ENCODE assay signal across 16 cellular contexts in genomic region chr12:123483602-123484273, GRCh38. TPM values are rescaled to one million over a fixed set of nuclear protein-coding genes. Genes with fewer than 3 reads are reported as not detected.
DNase-seq lines count a peak whose midpoint lies in the region; ATAC-seq and TF ChIP-seq lines count a peak whose summit lies in the region.
"Had no signal": no experiment of that assay in that cellular context is flagged by ENCODE, and none has a peak within 500 bp of the region (broad histone marks: within the 10 kb centered on the region; RNA-seq: fewer than 3 reads in every experiment).

No MANE protein-coding gene starts in this region.

- POLR2A ChIA-PET in T-cell (lab: Charles Lee), result no interaction called here

- peaks cover 42% of the 10 kb centered on the region for H3K36me3 ChIP-seq in left ventricle myocardium inferior
- H3K36me3 ChIP-seq in thoracic aorta, result peaks cover 9% of the 10 kb centered on the region
- H3K36me3 ChIP-seq: ovary, transverse colon had no signal

- no peaks in the 10 kb centered on the region for H3K27me3 Mint-ChIP-seq in T-cell
- no peaks in the 10 kb centered on the region for H3K27me3 Mint-ChIP-seq in effector memory CD8-positive, alpha-beta T cell

- DNase-seq in left ventricle myocardium inferior, result no peak
- DNase-seq in left ventricle myocardium superior, result no peak
- peak in 6 of 34 experiments; percentile 2 to 18 (median 7) for DNase-seq in T-cell
- no peak for DNase-seq in effector memory CD8-positive, alpha-beta T cell
- DNase-seq in thoracic aorta (ENCODE audit: low spot score), result no peak
- no peak for DNase-seq in GM13977 (ENCODE audit: low spot score)
- no peak for DNase-seq in activated CD4-positive, CD25-positive, alpha-beta regulatory T cell (lab: John Stamatoyannopoulos, UW)
- DNase-seq: brain microvascular endothelial cell, islet precursor cell, NCI-H1105 treated with DMSO at 0.1 percent for 48 hours, ovary, spleen, transverse colon had no signal

- ATAC-seq in left ventricle myocardium superior (no peak), T-cell (replicated peaks in 1 of 4) (peak in 3 of 4 experiments; percentile 32 to 70 (median 63)), thoracic aorta (ENCODE audit: insufficient number of reproducible peaks, low FRiP score, low read depth) (no peak), HG03045 (IDR thresholded peaks at IDR 0.05; ENCODE audit: unreplicated experiment) (no peak)
- ATAC-seq in effector memory CD8-positive, alpha-beta T cell (replicated peaks), result peak; percentile 26

- no peaks in the 10 kb centered on the region for H3K9me3 Mint-ChIP-seq in T-cell
- H3K9me3 Mint-ChIP-seq in effector memory CD8-positive, alpha-beta T cell, result no peaks in the 10 kb centered on the region

- H3K4me1 ChIP-seq in left ventricle myocardium inferior, result peaks cover 38% of the 10 kb centered on the region
- H3K4me1 ChIP-seq in thoracic aorta (ENCODE audit: control insufficient read depth in 1 of 2, low read depth in 2 of 2), result peaks cover 12 to 33% of the 10 kb centered on the region in 2 donors
- H3K4me1 ChIP-seq: transverse colon had no signal

- H3K27ac ChIP-seq in left ventricle myocardium inferior (replicated peaks), result peak overlapping the region; percentile 16
- peak overlapping the region; percentile 55 to 98 for H3K27ac ChIP-seq in thoracic aorta
- H3K27ac ChIP-seq: brain microvascular endothelial cell, ovary, spleen, transverse colon, VCaP had no signal

- no peak overlapping the region for H3K4me3 ChIP-seq in left ventricle myocardium inferior
- H3K4me3 ChIP-seq in thoracic aorta, result no peak overlapping the region
- H3K4me3 ChIP-seq: ovary, spleen, transverse colon had no signal

- CTCF ChIA-PET in T-cell (lab: Charles Lee), result interaction anchor here in 1 of 2 donors (0.5 kb wide), 1 partner anchor 121 kb away, joined by 3 read pairs; no protein-coding TSS in a partner anchor

- peak overlapping the region; percentile 57 to 86 for H3K27ac Mint-ChIP-seq in T-cell
- peak overlapping the region; percentile 78 to 89 for H3K27ac Mint-ChIP-seq in effector memory CD8-positive, alpha-beta T cell
- H3K27ac Mint-ChIP-seq: mesothelial cell of epicardium had no signal

- no peaks in the 10 kb centered on the region for H3K36me3 Mint-ChIP-seq in T-cell
- no peaks in the 10 kb centered on the region for H3K36me3 Mint-ChIP-seq in effector memory CD8-positive, alpha-beta T cell (ENCODE audit: insufficient read depth)

- TF ChIP-seq CTCF in left ventricle myocardium inferior (IDR thresholded peaks at IDR 0.05; ENCODE audit: borderline replicate concordance) (no peak), thoracic aorta (IDR thresholded peaks at IDR 0.05) (no peak), GM13977 (IDR thresholded peaks at IDR 0.05; ENCODE audit: extremely low read depth, insufficient read depth, missing control alignments) (no peak)

- H3K4me1 Mint-ChIP-seq in T-cell, result peaks cover 27 to 38% (median 35%) of the 10 kb centered on the region in 3 donors
- peaks cover 13 to 14% of the 10 kb centered on the region in 2 donors for H3K4me1 Mint-ChIP-seq in effector memory CD8-positive, alpha-beta T cell (ENCODE audit: low read depth in 2 of 2)
- H3K4me1 Mint-ChIP-seq: mesothelial cell of epicardium had no signal

- no peaks in the 10 kb centered on the region for H3K27me3 ChIP-seq in left ventricle myocardium inferior (ENCODE audit: low read depth)
- H3K27me3 ChIP-seq in thoracic aorta (replicated peaks; ENCODE audit: insufficient read depth), result no peaks in the 10 kb centered on the region
- H3K27me3 ChIP-seq: brain microvascular endothelial cell, ovary, spleen, transverse colon had no signal

- H3K4me3 Mint-ChIP-seq in T-cell, result peak overlapping the region in 2 of 3 donors; percentile 17 to 60
- peak overlapping the region in 1 of 2 donors; percentile 23 for H3K4me3 Mint-ChIP-seq in effector memory CD8-positive, alpha-beta T cell
- H3K4me3 Mint-ChIP-seq: mesothelial cell of epicardium had no signal

- in situ Hi-C loops in GM13977 (cut with MboI; ENCODE audit: low pct_unique_long_range_greater_than_20kb, low sequenced_read_pairs, unreplicated experiment), result no loop called here

- H3K9me3 ChIP-seq in left ventricle myocardium inferior (replicated peaks) (no peaks in the 10 kb centered on the region), thoracic aorta (no peaks in the 10 kb centered on the region)
- H3K9me3 ChIP-seq: ovary, spleen, transverse colon had no signal

- intact Hi-C loops in left ventricle myocardium inferior (cut with micrococcal nuclease), result no loop called here
- intact Hi-C loops in left ventricle myocardium superior (cut with micrococcal nuclease), result no loop called here

RNA-seq across cellular contexts. Expression of gene SNRNP35, which starts 25.8 kb away (rescaled TPM):
- total RNA-seq in left ventricle myocardium inferior (23.0 TPM), left ventricle myocardium superior (23.2 TPM), T-cell (10 to 100 TPM; 32.6 to 46.1 (median 43.2) TPM), thoracic aorta (10 to 100 TPM; 27.8 to 73.9 TPM)

RNA-seq across cellular contexts. Expression of gene RILPL2, which starts 47.3 kb away (rescaled TPM):
- total RNA-seq in left ventricle myocardium inferior, result 2.2 TPM
- total RNA-seq in left ventricle myocardium superior, result 2.1 TPM
- 10 to 100 TPM in 1 of 5 donors, 1 to 10 TPM in 4; 6.0 to 10.2 (median 7.1) TPM for total RNA-seq in T-cell
- total RNA-seq in thoracic aorta, result 10 to 100 TPM; 15.9 to 18.1 TPM

RNA-seq across cellular contexts. Expression of gene RILPL1, which starts 49.8 kb away (rescaled TPM):
- 89.7 TPM for total RNA-seq in left ventricle myocardium inferior
- 116 TPM for total RNA-seq in left ventricle myocardium superior
- total RNA-seq in T-cell, result 1 to 10 TPM; 2.8 to 8.9 (median 6.1) TPM
- total RNA-seq in thoracic aorta, result 10 to 100 TPM; 29.0 to 49.7 TPM

Comparison
In these comparisons a context has a peak if more than half of its experiments do, and no peak if none do; other contexts are left out.
1. ATAC-seq: peak in T-cell (3 of 4) and effector memory CD8-positive, alpha-beta T cell (single experiment); none in left ventricle myocardium superior (single experiment), thoracic aorta (single experiment) and HG03045 (single experiment).